Comparison of ENCODE assay signal across 10 cellular contexts in genomic region chr2:160205511-160205910, GRCh38. TPM values are rescaled to one million over a fixed set of nuclear protein-coding genes. Genes with fewer than 3 reads are reported as not detected.
DNase-seq lines count a peak whose midpoint lies in the region; ATAC-seq and TF ChIP-seq lines count a peak whose summit lies in the region.
"Had no signal": no experiment of that assay in that cellular context is flagged by ENCODE, and none has a peak within 500 bp of the region (broad histone marks: within the 10 kb centered on the region; RNA-seq: fewer than 3 reads in every experiment).

No MANE protein-coding gene starts in this region.

- DNase-seq in activated CD4-positive, alpha-beta T cell treated with anti-CD3 and anti-CD28 coated beads for 36 hours = peak; percentile 26
- DNase-seq in activated CD4-positive, alpha-beta T cell treated with anti-CD3 and anti-CD28 coated beads, Interleukin-2, amount 50 U/mL, for 48 hours = no peak
- peak; percentile 59 to 90 for DNase-seq in ascending aorta (ENCODE audit: low spot score in 2 of 2)
- peak; percentile 68 to 87 for DNase-seq in left colon
- DNase-seq in upper lobe of left lung = peak; percentile 34 to 77
- no peak for DNase-seq in NCI-H345 treated with DMSO at 0.1 percent for 48 hours (lab: John Stamatoyannopoulos, UW; ENCODE audit: unreplicated experiment)
- DNase-seq: activated CD4-positive, alpha-beta T cell treated with anti-CD3 and anti-CD28 coated beads, Interleukin-2, amount 50 U/mL, for 1 hour; hypothalamus had no signal

- H3K4me3 Mint-ChIP-seq in activated CD4-positive, alpha-beta T cell treated with anti-CD3 and anti-CD28 coated beads for 36 hours = no peak overlapping the region

- H3K36me3 Mint-ChIP-seq in activated CD4-positive, alpha-beta T cell treated with anti-CD3 and anti-CD28 coated beads for 36 hours (ENCODE audit: low read depth) = no peaks in the 10 kb centered on the region

- H3K27ac Mint-ChIP-seq in activated CD4-positive, alpha-beta T cell treated with anti-CD3 and anti-CD28 coated beads for 36 hours = no peak overlapping the region

- TF ChIP-seq CTCF in ascending aorta (IDR thresholded peaks at IDR 0.05) (no peak), upper lobe of left lung (IDR thresholded peaks at IDR 0.05) (no peak)

- H3K27me3 ChIP-seq in ascending aorta (no peaks in the 10 kb centered on the region), upper lobe of left lung (no peaks in the 10 kb centered on the region)

- no peak for TF ChIP-seq POLR2A in upper lobe of left lung (IDR thresholded peaks at IDR 0.05)

- CTCF ChIA-PET in activated CD4-positive, alpha-beta T cell treated with anti-CD3 and anti-CD28 coated beads for 36 hours (lab: Charles Lee) = interaction anchor here (0.7 to 1.6 kb wide), 3 partner anchors 21 to 95 kb away, joined by 3 to 4 read pairs (median 3); no protein-coding TSS in a partner anchor

- H3K27ac ChIP-seq in ascending aorta = peak overlapping the region; percentile 72 to 82
- peak overlapping the region; percentile 13 to 58 (median 30) for H3K27ac ChIP-seq in upper lobe of left lung

- peak in 1 of 4 donors; percentile 4 for TF ChIP-seq EP300 in upper lobe of left lung (IDR thresholded peaks at IDR 0.05)

- POLR2A ChIA-PET in activated CD4-positive, alpha-beta T cell treated with anti-CD3 and anti-CD28 coated beads for 36 hours (lab: Charles Lee) = interaction anchor here (0.6 kb wide), 1 partner anchor 462 kb away, joined by 3 read pairs; no protein-coding TSS in a partner anchor

- H3K36me3 ChIP-seq in ascending aorta (no peaks in the 10 kb centered on the region), upper lobe of left lung (no peaks in the 10 kb centered on the region)

- WGBS in upper lobe of left lung, 2 donors = 56 to 83% methylated on average over 2 to 6 of the region's 7 CpGs

- no peaks in the 10 kb centered on the region for H3K9me3 ChIP-seq in ascending aorta
- no peaks in the 10 kb centered on the region for H3K9me3 ChIP-seq in upper lobe of left lung

- ATAC-seq in activated CD4-positive, alpha-beta T cell treated with anti-CD3 and anti-CD28 coated beads for 36 hours = peak; percentile 63
- ATAC-seq in left colon (peak; percentile 76), upper lobe of left lung (ENCODE audit: low FRiP score in 2 of 2) (peak; percentile 46 to 70), HG02981 (IDR thresholded peaks at IDR 0.05; ENCODE audit: unreplicated experiment) (no peak), GM21529 (IDR thresholded peaks at IDR 0.05; ENCODE audit: unreplicated experiment) (no peak)

- no peak overlapping the region for H3K4me3 ChIP-seq in ascending aorta
- no peak overlapping the region for H3K4me3 ChIP-seq in upper lobe of left lung

- H3K4me1 Mint-ChIP-seq in activated CD4-positive, alpha-beta T cell treated with anti-CD3 and anti-CD28 coated beads for 36 hours = peaks cover 26% of the 10 kb centered on the region

- H3K4me1 ChIP-seq in ascending aorta = peaks cover 0 to 23% of the 10 kb centered on the region in 2 donors
- peaks cover 20 to 28% (median 26%) of the 10 kb centered on the region in 4 donors for H3K4me1 ChIP-seq in upper lobe of left lung

- H3K27me3 Mint-ChIP-seq in activated CD4-positive, alpha-beta T cell treated with anti-CD3 and anti-CD28 coated beads for 36 hours = no peaks in the 10 kb centered on the region

- H3K9me3 Mint-ChIP-seq in activated CD4-positive, alpha-beta T cell treated with anti-CD3 and anti-CD28 coated beads for 36 hours (ENCODE audit: low read depth) = no peaks in the 10 kb centered on the region

- intact Hi-C loops in activated CD4-positive, alpha-beta T cell treated with anti-CD3 and anti-CD28 coated beads for 36 hours (cut with DNase I, micrococcal nuclease) = no loop called here
- intact Hi-C loops in ascending aorta (cut with DNase I) (loop anchor here (2.0 kb wide), 1 partner anchor 63 kb away; no protein-coding TSS in a partner anchor), left colon (cut with DNase I, micrococcal nuclease) (no loop called here)

RNA-seq across cellular contexts. Expression of gene ITGB6, which starts 5.4 kb away (rescaled TPM):
- total RNA-seq in activated CD4-positive, alpha-beta T cell treated with anti-CD3 and anti-CD28 coated beads for 36 hours = not detected
- not detected for total RNA-seq in ascending aorta
- total RNA-seq in left colon = 10 to 100 TPM; 19.7 to 28.0 TPM
- 100 to 1,000 TPM in 1 of 6 donors, 10 to 100 TPM in 5; 52.6 to 124 (median 68.8) TPM for total RNA-seq in upper lobe of left lung

Comparison
In these comparisons a context has a peak if more than half of its experiments do, and no peak if none do; other contexts are left out.
1. DNase-seq: peak in activated CD4-positive, alpha-beta T cell treated with anti-CD3 and anti-CD28 coated beads for 36 hours (single experiment), ascending aorta (2 of 2), left colon (2 of 2) and upper lobe of left lung (2 of 2); none in activated CD4-positive, alpha-beta T cell treated with anti-CD3 and anti-CD28 coated beads, Interleukin-2, amount 50 U/mL, for 48 hours (0 of 2) and NCI-H345 treated with DMSO at 0.1 percent for 48 hours (single experiment).
2. ATAC-seq: peak in activated CD4-positive, alpha-beta T cell treated with anti-CD3 and anti-CD28 coated beads for 36 hours (single experiment), left colon (single experiment) and upper lobe of left lung (2 of 2); none in HG02981 (single experiment) and GM21529 (single experiment).
3. RNA of gene ITGB6, which starts 5.4 kb away (total RNA-seq): 52.6 to 124 TPM in upper lobe of left lung and 19.7 to 28.0 TPM in left colon; not detected in activated CD4-positive, alpha-beta T cell treated with anti-CD3 and anti-CD28 coated beads for 36 hours and not detected in ascending aorta (single experiment); every median in the first group is over 10 times any median in the second.